In the genomic region with DNA sequence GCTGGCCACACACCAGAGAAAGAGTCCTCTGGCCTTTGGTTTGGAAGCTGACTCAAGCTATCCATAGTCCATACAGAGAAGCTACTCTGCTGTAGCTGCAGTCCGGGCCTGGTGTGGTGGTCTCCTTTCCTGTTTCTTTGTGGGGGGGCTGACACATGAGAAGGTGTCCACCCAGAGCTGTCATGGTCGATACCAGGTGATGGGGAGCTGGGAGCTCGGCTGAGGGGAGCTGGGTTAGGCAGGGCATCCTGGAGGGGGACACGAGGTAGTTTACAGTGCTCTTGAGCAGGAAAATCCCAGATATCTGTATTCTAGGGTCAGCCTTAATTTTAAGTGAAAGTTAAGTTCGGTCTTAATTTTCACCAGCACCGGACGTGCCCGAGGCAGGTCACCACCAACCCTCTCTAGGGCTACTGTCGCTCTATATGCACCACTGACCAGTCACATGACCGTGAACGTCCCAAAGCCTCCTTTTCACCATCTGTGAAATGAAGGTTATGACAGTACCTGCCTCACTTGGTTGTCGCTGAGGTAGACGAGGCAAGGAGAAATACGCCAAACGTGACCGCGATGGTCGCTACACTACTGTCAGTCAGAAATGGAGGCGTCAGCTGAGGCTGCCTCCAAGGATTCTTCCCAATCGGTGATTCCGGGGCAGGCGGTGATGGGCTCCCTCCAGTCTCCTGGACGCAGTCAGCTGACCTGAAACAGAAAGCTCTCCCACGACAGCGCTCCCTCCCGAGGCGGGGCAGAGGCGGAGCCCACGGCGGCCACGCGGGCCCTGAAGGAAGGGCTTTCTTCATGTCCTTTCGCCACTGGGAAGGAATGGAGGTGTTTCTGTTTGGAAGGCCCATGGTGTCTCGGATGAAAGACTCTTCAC, we compare ENCODE assay signal across 1 cellular context.
TF ChIP-seq lines count a peak whose summit lies in the region.

No MANE protein-coding gene starts in this region.

TF ChIP-seq in IMR-90, 13 proteins besides CTCF, POLR2A, EP300 and RAD21 (continued from another document):
- TF ChIP-seq, protein P1, sequence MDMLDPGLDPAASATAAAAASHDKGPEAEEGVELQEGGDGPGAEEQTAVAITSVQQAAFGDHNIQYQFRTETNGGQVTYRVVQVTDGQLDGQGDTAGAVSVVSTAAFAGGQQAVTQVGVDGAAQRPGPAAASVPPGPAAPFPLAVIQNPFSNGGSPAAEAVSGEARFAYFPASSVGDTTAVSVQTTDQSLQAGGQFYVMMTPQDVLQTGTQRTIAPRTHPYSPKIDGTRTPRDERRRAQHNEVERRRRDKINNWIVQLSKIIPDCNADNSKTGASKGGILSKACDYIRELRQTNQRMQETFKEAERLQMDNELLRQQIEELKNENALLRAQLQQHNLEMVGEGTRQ (IDR thresholded peaks at IDR 0.05; ENCODE audit: low read depth, low read length), result no peak
- no peak for TF ChIP-seq NFE2L2 (IDR thresholded peaks at IDR 0.05; ENCODE audit: low read depth, low read length)
